ENCODE assay signal across 8 cellular contexts in genomic region chr18:5309888-5310470, GRCh38. TPM values are rescaled to one million over a fixed set of nuclear protein-coding genes. Genes with fewer than 3 reads are reported as not detected.
A peak's percentile ranks its signal among the peaks of the same experiment; 100 is the strongest.
DNase-seq lines count a peak whose midpoint lies in the region; ATAC-seq and TF ChIP-seq lines count a peak whose summit lies in the region.

No MANE protein-coding gene starts in this region.

- POLR2A ChIA-PET in activated B cell treated with CpG ODN at 0.5 μM for 24 hours (lab: Charles Lee): interaction anchor here (0.7 to 2.6 kb wide), 3 partner anchors 14 to 72 kb away, joined by 5 to 14 read pairs (median 6); partner anchors contain the start of gene ZBTB14

- peak overlapping the region; percentile 34; the same call in 1 of the 2 replicates for H3K4me3 ChIP-seq in BLaER1
- no peak overlapping the region for H3K4me3 ChIP-seq in osteoblast (ENCODE audit: insufficient read depth, low read length)

- H3K27me3 ChIP-seq in BLaER1 (no peaks in the 10 kb centered on the region), osteoblast (ENCODE audit: insufficient read depth, low read length) (no peaks in the 10 kb centered on the region)

- no peaks in the 10 kb centered on the region for H3K79me2 ChIP-seq in osteoblast (ENCODE audit: insufficient read depth, low read length)

- H3K9me3 Mint-ChIP-seq in activated B cell treated with CpG ODN at 0.5 μM for 24 hours: no peaks in the 10 kb centered on the region

- no peaks in the 10 kb centered on the region for H3K36me3 Mint-ChIP-seq in activated B cell treated with CpG ODN at 0.5 μM for 24 hours (ENCODE audit: low read depth)

- no peak overlapping the region for H3K9ac ChIP-seq in BLaER1

- DNase-seq in activated B cell treated with CpG ODN at 0.5 μM for 24 hours (no peak), osteoblast (ENCODE audit: insufficient read length, low spot score, missing footprints) (no peak), erythroblast (lab: John Stamatoyannopoulos, UW) (no peak), sciatic nerve (ENCODE audit: low spot score) (no peak), COLO829 (ENCODE audit: low spot score) (no peak)

- TF ChIP-seq CTCF in activated B cell treated with CpG ODN at 0.5 μM for 24 hours (IDR thresholded peaks at IDR 0.05) (no peak), osteoblast (IDR thresholded peaks at IDR 0.05; ENCODE audit: extremely low read depth, low read depth, low read length) (no peak)

- CTCF ChIA-PET in activated B cell treated with CpG ODN at 0.5 μM for 24 hours (lab: Charles Lee): interaction anchor here (1.0 kb wide), 1 partner anchor 73 kb away, joined by 5 read pairs; no protein-coding TSS in a partner anchor

- peaks cover 10% of the 10 kb centered on the region for H3K4me1 ChIP-seq in BLaER1
- H3K4me1 ChIP-seq in osteoblast (ENCODE audit: insufficient read depth, low read length): no peaks in the 10 kb centered on the region

- peaks cover 17% of the 10 kb centered on the region for H3K4me1 Mint-ChIP-seq in activated B cell treated with CpG ODN at 0.5 μM for 24 hours

- no peak for TF ChIP-seq POLR2A in erythroblast (IDR thresholded peaks at IDR 0.05; ENCODE audit: low read length)

- H3K27ac Mint-ChIP-seq in activated B cell treated with CpG ODN at 0.5 μM for 24 hours: peak overlapping the region; percentile 85

- H3K27ac ChIP-seq in BLaER1: peak overlapping the region; percentile 1
- no peak overlapping the region for H3K27ac ChIP-seq in osteoblast (ENCODE audit: low read depth, low read length)

- H3K9me3 ChIP-seq in BLaER1: no peaks in the 10 kb centered on the region
- no peaks in the 10 kb centered on the region for H3K9me3 ChIP-seq in osteoblast (ENCODE audit: low read depth, low read length)

- intact Hi-C loops in activated B cell treated with CpG ODN at 0.5 μM for 24 hours (cut with micrococcal nuclease) (loop anchor here (1.0 kb wide), 2 partner anchors 14 to 72 kb away; no protein-coding TSS in a partner anchor), sciatic nerve (cut with DNase I) (no loop called here)

- H3K27me3 Mint-ChIP-seq in activated B cell treated with CpG ODN at 0.5 μM for 24 hours: no peaks in the 10 kb centered on the region

- H2AFZ ChIP-seq in osteoblast (ENCODE audit: low read length): peak overlapping the region; percentile 29

- H4K20me1 ChIP-seq in BLaER1: no peaks in the 10 kb centered on the region
- no peaks in the 10 kb centered on the region for H4K20me1 ChIP-seq in osteoblast (ENCODE audit: insufficient read depth, low read length)

- H3K4me2 ChIP-seq in BLaER1 (peak overlapping the region; percentile 73), osteoblast (ENCODE audit: insufficient read depth, low read length) (no peak overlapping the region)

- no peaks in the 10 kb centered on the region for H3K36me3 ChIP-seq in BLaER1
- no peaks in the 10 kb centered on the region for H3K36me3 ChIP-seq in osteoblast (ENCODE audit: insufficient read depth, low read length)

- peak overlapping the region; percentile 69 for H3K4me3 Mint-ChIP-seq in activated B cell treated with CpG ODN at 0.5 μM for 24 hours

- peak; percentile 97 for ATAC-seq in GM19328 (IDR thresholded peaks at IDR 0.05; ENCODE audit: unreplicated experiment)
- peak; percentile 94 for ATAC-seq in HG03196 (IDR thresholded peaks at IDR 0.05; ENCODE audit: unreplicated experiment)
- ATAC-seq in activated B cell treated with CpG ODN at 0.5 μM for 24 hours (ENCODE audit: low read depth): peak; percentile 95
- no peak for ATAC-seq in sciatic nerve

RNA-seq across cellular contexts. Expression of gene ZBTB14, which starts 14.5 kb away (rescaled TPM):
- 19.4 and 20.9 TPM in 2 replicates for total RNA-seq in activated B cell treated with CpG ODN at 0.5 μM for 24 hours
- total RNA-seq in osteoblast: 16.3 and 20.0 TPM in 2 replicates
- total RNA-seq in sciatic nerve: 16.7 TPM
